Comparison of ENCODE assay signal across 1 cellular context in the genomic region with DNA sequence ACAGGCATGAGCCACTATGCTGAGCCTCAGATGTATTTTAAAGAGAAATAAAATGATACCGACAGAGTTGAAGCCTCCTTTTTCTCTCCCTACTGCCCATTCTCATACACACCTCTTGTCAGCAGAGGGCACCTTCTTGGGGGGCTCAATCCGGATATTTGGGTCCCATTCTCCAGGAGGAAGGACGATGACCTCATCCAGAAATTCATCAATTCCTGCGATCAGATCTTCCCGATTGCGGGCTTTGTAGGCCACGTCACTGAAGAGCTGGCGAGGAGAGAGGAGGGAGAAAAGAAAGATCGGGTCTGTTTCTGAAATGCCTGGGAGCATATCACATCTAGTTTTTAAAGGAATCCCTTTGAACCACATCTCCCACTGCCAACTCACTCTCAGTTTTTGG.
TF ChIP-seq lines count a peak whose summit lies in the region.

No MANE protein-coding gene starts in this region.

TF ChIP-seq in K562, 482 proteins besides CTCF, POLR2A, EP300 and RAD21:
- TF ChIP-seq, protein P1, sequence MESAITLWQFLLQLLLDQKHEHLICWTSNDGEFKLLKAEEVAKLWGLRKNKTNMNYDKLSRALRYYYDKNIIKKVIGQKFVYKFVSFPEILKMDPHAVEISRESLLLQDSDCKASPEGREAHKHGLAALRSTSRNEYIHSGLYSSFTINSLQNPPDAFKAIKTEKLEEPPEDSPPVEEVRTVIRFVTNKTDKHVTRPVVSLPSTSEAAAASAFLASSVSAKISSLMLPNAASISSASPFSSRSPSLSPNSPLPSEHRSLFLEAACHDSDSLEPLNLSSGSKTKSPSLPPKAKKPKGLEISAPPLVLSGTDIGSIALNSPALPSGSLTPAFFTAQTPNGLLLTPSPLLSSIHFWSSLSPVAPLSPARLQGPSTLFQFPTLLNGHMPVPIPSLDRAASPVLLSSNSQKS (CRISPR knock-in tag; IDR thresholded peaks at IDR 0.05), result no peak
- TF ChIP-seq PCBP1 (IDR thresholded peaks at IDR 0.05; ENCODE audit: low read depth, low read length, poor library complexity, severe bottlenecking) (no peak), ZNF253 (CRISPR knock-in tag; conservative IDR thresholded peaks at IDR 0.05) (no peak), ZNF79 (CRISPR knock-in tag; IDR thresholded peaks at IDR 0.05; ENCODE audit: low read depth) (no peak), ZSCAN29 (IDR thresholded peaks at IDR 0.05) (0 out of 2 replicates have a peak, but pooled peaks have one; percentile 38), SMAD1 (IDR thresholded peaks at IDR 0.05; ENCODE audit: low read depth, low read length, partially characterized antibody) (no peak), NFE2L1 (tag; IDR thresholded peaks at IDR 0.05; ENCODE audit: borderline replicate concordance, low read depth) (no peak), HOXB6 (CRISPR knock-in tag; IDR thresholded peaks at IDR 0.05; ENCODE audit: borderline replicate concordance) (no peak)
- TF ChIP-seq, protein P2, sequence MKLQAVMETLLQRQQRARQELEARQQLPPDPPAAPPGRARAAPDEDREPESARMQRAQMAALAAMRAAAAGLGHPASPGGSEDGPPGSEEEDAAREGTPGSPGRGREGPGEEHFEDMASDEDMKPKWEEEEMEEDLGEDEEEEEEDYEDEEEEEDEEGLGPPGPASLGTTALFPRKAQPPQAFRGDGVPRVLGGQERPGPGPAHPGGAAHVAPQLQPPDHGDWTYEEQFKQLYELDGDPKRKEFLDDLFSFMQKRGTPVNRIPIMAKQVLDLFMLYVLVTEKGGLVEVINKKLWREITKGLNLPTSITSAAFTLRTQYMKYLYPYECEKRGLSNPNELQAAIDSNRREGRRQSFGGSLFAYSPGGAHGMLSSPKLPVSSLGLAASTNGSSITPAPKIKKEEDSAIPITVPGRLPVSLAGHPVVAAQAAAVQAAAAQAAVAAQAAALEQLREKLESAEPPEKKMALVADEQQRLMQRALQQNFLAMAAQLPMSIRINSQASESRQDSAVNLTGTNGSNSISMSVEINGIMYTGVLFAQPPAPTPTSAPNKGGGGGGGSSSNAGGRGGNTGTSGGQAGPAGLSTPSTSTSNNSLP (IDR thresholded peaks at IDR 0.05; ENCODE audit: borderline replicate concordance, low read depth, low read length), result no peak
- TF ChIP-seq, protein P3, sequence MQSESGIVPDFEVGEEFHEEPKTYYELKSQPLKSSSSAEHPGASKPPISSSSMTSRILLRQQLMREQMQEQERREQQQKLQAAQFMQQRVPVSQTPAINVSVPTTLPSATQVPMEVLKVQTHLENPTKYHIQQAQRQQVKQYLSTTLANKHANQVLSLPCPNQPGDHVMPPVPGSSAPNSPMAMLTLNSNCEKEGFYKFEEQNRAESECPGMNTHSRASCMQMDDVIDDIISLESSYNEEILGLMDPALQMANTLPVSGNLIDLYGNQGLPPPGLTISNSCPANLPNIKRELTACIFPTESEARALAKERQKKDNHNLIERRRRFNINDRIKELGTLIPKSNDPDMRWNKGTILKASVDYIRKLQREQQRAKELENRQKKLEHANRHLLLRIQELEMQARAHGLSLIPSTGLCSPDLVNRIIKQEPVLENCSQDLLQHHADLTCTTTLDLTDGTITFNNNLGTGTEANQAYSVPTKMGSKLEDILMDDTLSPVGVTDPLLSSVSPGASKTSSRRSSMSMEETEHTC (IDR thresholded peaks at IDR 0.05), result no peak
- TF ChIP-seq, protein P4, sequence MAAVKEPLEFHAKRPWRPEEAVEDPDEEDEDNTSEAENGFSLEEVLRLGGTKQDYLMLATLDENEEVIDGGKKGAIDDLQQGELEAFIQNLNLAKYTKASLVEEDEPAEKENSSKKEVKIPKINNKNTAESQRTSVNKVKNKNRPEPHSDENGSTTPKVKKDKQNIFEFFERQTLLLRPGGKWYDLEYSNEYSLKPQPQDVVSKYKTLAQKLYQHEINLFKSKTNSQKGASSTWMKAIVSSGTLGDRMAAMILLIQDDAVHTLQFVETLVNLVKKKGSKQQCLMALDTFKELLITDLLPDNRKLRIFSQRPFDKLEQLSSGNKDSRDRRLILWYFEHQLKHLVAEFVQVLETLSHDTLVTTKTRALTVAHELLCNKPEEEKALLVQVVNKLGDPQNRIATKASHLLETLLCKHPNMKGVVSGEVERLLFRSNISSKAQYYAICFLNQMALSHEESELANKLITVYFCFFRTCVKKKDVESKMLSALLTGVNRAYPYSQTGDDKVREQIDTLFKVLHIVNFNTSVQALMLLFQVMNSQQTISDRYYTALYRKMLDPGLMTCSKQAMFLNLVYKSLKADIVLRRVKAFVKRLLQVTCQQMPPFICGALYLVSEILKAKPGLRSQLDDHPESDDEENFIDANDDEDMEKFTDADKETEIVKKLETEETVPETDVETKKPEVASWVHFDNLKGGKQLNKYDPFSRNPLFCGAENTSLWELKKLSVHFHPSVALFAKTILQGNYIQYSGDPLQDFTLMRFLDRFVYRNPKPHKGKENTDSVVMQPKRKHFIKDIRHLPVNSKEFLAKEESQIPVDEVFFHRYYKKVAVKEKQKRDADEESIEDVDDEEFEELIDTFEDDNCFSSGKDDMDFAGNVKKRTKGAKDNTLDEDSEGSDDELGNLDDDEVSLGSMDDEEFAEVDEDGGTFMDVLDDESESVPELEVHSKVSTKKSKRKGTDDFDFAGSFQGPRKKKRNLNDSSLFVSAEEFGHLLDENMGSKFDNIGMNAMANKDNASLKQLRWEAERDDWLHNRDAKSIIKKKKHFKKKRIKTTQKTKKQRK (IDR thresholded peaks at IDR 0.05; ENCODE audit: borderline replicate concordance, low read depth, low read length), result no peak
- TF ChIP-seq, protein P5, sequence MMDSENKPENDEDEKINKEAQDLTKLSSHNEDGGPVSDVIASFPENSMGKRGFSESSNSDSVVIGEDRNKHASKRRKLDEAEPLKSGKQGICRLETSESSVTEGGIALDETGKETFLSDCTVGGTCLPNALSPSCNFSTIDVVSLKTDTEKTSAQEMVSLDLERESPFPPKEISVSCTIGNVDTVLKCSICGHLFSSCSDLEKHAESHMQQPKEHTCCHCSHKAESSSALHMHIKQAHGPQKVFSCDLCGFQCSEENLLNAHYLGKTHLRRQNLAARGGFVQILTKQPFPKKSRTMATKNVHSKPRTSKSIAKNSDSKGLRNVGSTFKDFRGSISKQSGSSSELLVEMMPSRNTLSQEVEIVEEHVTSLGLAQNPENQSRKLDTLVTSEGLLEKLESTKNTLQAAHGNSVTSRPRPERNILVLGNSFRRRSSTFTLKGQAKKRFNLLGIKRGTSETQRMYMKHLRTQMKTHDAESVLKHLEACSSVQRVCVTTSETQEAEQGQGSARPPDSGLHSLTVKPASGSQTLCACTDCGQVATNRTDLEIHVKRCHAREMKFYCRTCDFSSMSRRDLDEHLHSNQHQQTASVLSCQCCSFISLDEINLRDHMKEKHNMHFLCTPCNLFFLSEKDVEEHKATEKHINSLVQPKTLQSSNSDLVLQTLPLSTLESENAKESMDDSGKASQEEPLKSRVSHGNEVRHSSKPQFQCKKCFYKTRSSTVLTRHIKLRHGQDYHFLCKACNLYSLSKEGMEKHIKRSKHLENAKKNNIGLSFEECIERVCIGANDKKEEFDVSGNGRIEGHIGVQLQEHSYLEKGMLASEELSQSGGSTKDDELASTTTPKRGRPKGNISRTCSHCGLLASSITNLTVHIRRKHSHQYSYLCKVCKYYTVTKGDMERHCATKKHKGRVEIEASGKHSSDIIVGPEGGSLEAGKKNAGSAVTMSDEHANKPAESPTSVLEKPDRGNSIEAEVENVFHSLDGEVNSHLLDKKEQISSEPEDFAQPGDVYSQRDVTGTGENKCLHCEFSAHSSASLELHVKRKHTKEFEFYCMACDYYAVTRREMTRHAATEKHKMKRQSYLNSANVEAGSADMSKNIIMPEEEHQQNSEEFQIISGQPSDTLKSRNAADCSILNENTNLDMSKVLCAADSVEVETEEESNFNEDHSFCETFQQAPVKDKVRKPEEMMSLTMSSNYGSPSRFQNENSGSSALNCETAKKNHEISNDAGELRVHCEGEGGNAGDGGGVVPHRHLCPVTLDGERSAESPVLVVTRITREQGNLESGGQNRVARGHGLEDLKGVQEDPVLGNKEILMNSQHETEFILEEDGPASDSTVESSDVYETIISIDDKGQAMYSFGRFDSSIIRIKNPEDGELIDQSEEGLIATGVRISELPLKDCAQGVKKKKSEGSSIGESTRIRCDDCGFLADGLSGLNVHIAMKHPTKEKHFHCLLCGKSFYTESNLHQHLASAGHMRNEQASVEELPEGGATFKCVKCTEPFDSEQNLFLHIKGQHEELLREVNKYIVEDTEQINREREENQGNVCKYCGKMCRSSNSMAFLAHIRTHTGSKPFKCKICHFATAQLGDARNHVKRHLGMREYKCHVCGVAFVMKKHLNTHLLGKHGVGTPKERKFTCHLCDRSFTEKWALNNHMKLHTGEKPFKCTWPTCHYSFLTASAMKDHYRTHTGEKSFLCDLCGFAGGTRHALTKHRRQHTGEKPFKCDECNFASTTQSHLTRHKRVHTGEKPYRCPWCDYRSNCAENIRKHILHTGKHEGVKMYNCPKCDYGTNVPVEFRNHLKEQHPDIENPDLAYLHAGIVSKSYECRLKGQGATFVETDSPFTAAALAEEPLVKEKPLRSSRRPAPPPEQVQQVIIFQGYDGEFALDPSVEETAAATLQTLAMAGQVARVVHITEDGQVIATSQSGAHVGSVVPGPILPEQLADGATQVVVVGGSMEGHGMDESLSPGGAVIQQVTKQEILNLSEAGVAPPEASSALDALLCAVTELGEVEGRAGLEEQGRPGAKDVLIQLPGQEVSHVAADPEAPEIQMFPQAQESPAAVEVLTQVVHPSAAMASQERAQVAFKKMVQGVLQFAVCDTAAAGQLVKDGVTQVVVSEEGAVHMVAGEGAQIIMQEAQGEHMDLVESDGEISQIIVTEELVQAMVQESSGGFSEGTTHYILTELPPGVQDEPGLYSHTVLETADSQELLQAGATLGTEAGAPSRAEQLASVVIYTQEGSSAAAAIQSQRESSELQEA (IDR thresholded peaks at IDR 0.05; ENCODE audit: low read depth), result no peak
- TF ChIP-seq, protein P6, sequence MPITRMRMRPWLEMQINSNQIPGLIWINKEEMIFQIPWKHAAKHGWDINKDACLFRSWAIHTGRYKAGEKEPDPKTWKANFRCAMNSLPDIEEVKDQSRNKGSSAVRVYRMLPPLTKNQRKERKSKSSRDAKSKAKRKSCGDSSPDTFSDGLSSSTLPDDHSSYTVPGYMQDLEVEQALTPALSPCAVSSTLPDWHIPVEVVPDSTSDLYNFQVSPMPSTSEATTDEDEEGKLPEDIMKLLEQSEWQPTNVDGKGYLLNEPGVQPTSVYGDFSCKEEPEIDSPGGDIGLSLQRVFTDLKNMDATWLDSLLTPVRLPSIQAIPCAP (CRISPR knock-in tag; IDR thresholded peaks at IDR 0.05; ENCODE audit: borderline replicate concordance), result no peak
- TF ChIP-seq, protein P7, sequence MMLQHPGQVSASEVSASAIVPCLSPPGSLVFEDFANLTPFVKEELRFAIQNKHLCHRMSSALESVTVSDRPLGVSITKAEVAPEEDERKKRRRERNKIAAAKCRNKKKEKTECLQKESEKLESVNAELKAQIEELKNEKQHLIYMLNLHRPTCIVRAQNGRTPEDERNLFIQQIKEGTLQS (IDR thresholded peaks at IDR 0.05), result 0 out of 2 replicates have a peak, but pooled peaks have one; percentile 52
- TF ChIP-seq, protein P7 (CRISPR knock-in tag; conservative IDR thresholded peaks at IDR 0.05), result no peak
- TF ChIP-seq, protein P8, sequence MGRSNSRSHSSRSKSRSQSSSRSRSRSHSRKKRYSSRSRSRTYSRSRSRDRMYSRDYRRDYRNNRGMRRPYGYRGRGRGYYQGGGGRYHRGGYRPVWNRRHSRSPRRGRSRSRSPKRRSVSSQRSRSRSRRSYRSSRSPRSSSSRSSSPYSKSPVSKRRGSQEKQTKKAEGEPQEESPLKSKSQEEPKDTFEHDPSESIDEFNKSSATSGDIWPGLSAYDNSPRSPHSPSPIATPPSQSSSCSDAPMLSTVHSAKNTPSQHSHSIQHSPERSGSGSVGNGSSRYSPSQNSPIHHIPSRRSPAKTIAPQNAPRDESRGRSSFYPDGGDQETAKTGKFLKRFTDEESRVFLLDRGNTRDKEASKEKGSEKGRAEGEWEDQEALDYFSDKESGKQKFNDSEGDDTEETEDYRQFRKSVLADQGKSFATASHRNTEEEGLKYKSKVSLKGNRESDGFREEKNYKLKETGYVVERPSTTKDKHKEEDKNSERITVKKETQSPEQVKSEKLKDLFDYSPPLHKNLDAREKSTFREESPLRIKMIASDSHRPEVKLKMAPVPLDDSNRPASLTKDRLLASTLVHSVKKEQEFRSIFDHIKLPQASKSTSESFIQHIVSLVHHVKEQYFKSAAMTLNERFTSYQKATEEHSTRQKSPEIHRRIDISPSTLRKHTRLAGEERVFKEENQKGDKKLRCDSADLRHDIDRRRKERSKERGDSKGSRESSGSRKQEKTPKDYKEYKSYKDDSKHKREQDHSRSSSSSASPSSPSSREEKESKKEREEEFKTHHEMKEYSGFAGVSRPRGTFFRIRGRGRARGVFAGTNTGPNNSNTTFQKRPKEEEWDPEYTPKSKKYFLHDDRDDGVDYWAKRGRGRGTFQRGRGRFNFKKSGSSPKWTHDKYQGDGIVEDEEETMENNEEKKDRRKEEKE (IDR thresholded peaks at IDR 0.05; ENCODE audit: borderline replicate concordance in 1 of 2, control insufficient read depth in 1 of 2, low read depth in 2 of 2, low read length in 1 of 2), result no peak
